In the genomic region with DNA sequence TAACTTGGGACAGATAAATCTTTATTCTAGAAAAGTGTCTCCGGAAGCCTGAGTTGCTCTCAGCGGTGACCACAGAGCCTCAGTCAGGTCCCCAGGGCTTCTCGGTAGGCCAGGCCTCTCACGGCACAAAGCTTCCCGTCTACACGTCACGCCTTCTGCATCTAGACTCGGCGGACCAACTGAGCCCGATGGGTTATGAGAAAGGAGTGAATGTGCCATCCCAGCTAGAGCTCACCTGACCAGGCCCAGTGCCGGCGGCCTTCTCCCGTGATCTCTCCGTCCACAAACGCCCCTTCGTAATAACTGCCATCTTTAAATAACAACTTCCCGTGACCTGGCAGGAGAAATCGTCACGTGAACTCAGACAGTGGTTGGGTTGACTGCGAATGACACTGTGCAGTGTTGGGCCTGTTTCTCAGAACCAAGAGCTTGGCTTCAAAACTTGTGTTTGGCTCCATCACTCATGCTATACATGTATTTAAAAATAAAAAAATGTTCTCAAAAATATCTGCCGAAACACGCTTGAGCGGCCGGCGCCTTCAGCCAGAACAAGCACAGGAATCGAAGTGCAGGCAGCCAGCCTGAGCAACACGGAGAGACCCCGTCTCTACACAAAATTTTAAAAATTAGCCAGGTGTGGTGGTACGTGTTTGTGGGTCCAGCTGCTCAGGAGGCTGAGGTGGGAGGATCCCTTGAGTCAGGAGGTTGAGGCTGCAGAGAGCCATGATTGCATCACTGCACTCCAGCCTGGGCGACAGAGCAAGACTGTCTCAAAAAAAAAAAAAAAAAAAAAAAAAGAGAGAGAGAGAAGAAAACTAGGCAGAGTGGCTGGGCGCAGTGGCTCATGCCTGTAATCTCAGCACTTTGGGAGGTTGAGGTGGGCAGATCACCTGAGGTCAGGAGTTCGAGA, we compare ENCODE assay signal across 1 cellular context.
A peak's percentile ranks its signal among the peaks of the same experiment; 100 is the strongest.
TF ChIP-seq lines count a peak whose summit lies in the region.

No MANE protein-coding gene starts in this region.

TF ChIP-seq in K562, 482 proteins besides CTCF, POLR2A, EP300 and RAD21:
- TF ChIP-seq, protein P1, sequence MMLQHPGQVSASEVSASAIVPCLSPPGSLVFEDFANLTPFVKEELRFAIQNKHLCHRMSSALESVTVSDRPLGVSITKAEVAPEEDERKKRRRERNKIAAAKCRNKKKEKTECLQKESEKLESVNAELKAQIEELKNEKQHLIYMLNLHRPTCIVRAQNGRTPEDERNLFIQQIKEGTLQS (IDR thresholded peaks at IDR 0.05): peak; percentile 22; the same call in 1 of the 2 replicates
- TF ChIP-seq, protein P1 (CRISPR knock-in tag; conservative IDR thresholded peaks at IDR 0.05): no peak
- TF ChIP-seq ZBTB8A (IDR thresholded peaks at IDR 0.05; ENCODE audit: partially characterized antibody): no peak
